1 cellular context compared by ENCODE assay signal in genomic region chr5:32132757-32133156, GRCh38.
TF ChIP-seq lines count a peak whose summit lies in the region.

No MANE protein-coding gene starts in this region.

TF ChIP-seq in HEK293, 187 proteins besides CTCF, POLR2A, EP300 and RAD21 (continued from another document):
- TF ChIP-seq PRDM6 (tag by site-specific recombination; IDR thresholded peaks at IDR 0.05) (0 out of 2 replicates have a peak, but pooled peaks have one; percentile 11), BCL11A (tag by site-specific recombination; IDR thresholded peaks at IDR 0.05; ENCODE audit: low read depth) (no peak), ZNF701 (tag by site-specific recombination; IDR thresholded peaks at IDR 0.05) (no peak), ZNF776 (tag by site-specific recombination; IDR thresholded peaks at IDR 0.05; ENCODE audit: borderline replicate concordance) (no peak)
TF ChIP-seq in HEK293: peak in this region for 2.
